ENCODE assay signal across 8 cellular contexts in the genomic region with DNA sequence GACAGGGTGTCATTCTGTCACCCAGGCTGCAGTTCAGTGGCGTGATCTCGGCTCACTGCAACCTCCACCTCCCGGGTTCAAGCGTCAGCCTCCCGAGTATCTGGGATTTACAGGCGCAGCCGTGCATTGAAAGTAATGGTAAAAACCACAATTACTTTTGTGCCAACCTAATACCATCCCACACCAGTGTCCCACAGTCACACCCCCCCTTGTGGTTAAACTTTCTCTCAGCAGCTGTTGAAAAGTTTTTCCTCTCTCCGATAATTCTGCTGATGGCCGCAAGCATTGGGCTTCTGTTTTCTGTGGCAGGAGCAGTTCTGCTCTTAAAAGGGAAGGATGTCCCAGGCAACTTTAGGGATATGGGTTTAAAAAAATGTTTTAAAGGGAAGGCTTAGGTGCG. TPM values are rescaled to one million over a fixed set of nuclear protein-coding genes. Genes with fewer than 3 reads are reported as not detected.
DNase-seq lines count a peak whose midpoint lies in the region; ATAC-seq, FAIRE-seq and TF ChIP-seq lines count a peak whose summit lies in the region.

No MANE protein-coding gene starts in this region.

- intact Hi-C loops in HepG2 (cut with micrococcal nuclease; ENCODE audit: unreplicated experiment) = loop anchor here (5.0 to 10.0 kb wide), 2 partner anchors 62 to 136 kb away; no protein-coding TSS in a partner anchor

- 64% methylated on average over 10 of the region's 10 CpGs for WGBS in HepG2 (ENCODE audit: low lambda C conversion rate)

- FAIRE-seq in HepG2 (lab: Jason Lieb, UNC) = peak; percentile 59
- FAIRE-seq in frontal cortex (lab: Jason Lieb, UNC) = no peak

- in situ Hi-C loops in astrocyte of the cerebellum (cut with HindIII; ENCODE audit: low sequenced_read_pairs) = no loop called here
- in situ Hi-C loops in HepG2 (cut with HindIII; ENCODE audit: extremely low pct_ligation_motif_present, low pct_unique_long_range_greater_than_20kb) = loop anchor here (25.0 kb wide), 1 partner anchor 359 kb away; no protein-coding TSS in a partner anchor

- H3K9me2 ChIP-seq in DOHH2 (replicated peaks; ENCODE audit: control insufficient read depth, low read length) = no peaks in the 10 kb centered on the region

- ATAC-seq in HepG2 (peak; percentile 28), GM18867 (IDR thresholded peaks at IDR 0.05; ENCODE audit: unreplicated experiment) (no peak)

- CTCF ChIA-PET in HepG2 (lab: Yijun Ruan, JAX; ENCODE audit: low intra/inter-chr PET ratio, low total read pairs) = interaction anchor here (0.9 to 1.5 kb wide), 3 partner anchors 135 to 198 kb away, joined by 3 to 8 read pairs (median 4); no protein-coding TSS in a partner anchor
- CTCF ChIA-PET in HEK293T (lab: Yijun Ruan, JAX) = interaction anchor here (0.8 to 1.2 kb wide), 3 partner anchors 147 to 197 kb away, joined by 3 to 9 read pairs (median 5); no protein-coding TSS in a partner anchor

- H3K4me3 ChIP-seq in DOHH2 (ENCODE audit: low read length) = no peak overlapping the region
- H3K4me3 ChIP-seq in astrocyte of the cerebellum (ENCODE audit: low read depth, low read length) = no peak overlapping the region
- no peak overlapping the region for H3K4me3 ChIP-seq in HepG2 (replicated peaks in 1 of 3; ENCODE audit: insufficient read depth in 1 of 3, low read depth in 2 of 3, low read length in 3 of 3)

- POLR2A ChIA-PET in HepG2 (lab: Yijun Ruan, JAX) (no interaction called here), HEK293T (lab: Yijun Ruan, JAX) (no interaction called here)

- TF ChIP-seq CTCF in DOHH2 (IDR thresholded peaks at IDR 0.05; ENCODE audit: low read depth, low read length, poor library complexity, severe bottlenecking) (peak; percentile 87), LNCAP (IDR thresholded peaks at IDR 0.05) (peak; percentile 36; the same call in 1 of the 2 replicates), astrocyte of the cerebellum (IDR thresholded peaks at IDR 0.05; ENCODE audit: low read depth, low read length, missing control alignments) (peak; percentile 64), HepG2 (CRISPR knock-in tag; IDR thresholded peaks at IDR 0.05) (peak; percentile 48; the same call in 1 of the 2 replicates)

- BruUV-seq in HepG2 (replicated peaks; lab: Mats Ljungman, UMichigan) = no TSS peak

- H3K79me2 ChIP-seq in DOHH2 (ENCODE audit: control insufficient read depth, low read length) = no peaks in the 10 kb centered on the region
- H3K79me2 ChIP-seq in HepG2 (ENCODE audit: insufficient read depth, low read length) = no peaks in the 10 kb centered on the region

- H3K4me1 ChIP-seq in DOHH2 (ENCODE audit: control insufficient read depth, low read length) (peaks cover 52% of the 10 kb centered on the region), HepG2 (ENCODE audit: insufficient read depth, low read length) (0 out of 2 replicates have a peak, but pooled peaks cover 5% of the 10 kb centered on the region)

- no peak overlapping the region for H2AFZ ChIP-seq in HepG2 (ENCODE audit: low read length)

- H4K20me1 ChIP-seq in DOHH2 (ENCODE audit: control insufficient read depth, insufficient read depth, low read depth, low read length) = no peaks in the 10 kb centered on the region
- H4K20me1 ChIP-seq in HepG2 (ENCODE audit: insufficient read depth, low read length) = no peaks in the 10 kb centered on the region

- no peak for TF ChIP-seq POLR2A in HepG2 (IDR thresholded peaks at IDR 0.05; ENCODE audit: insufficient read depth in 1 of 2, low read depth in 2 of 2, low read length in 2 of 2)

- DNase-seq in astrocyte of the cerebellum (ENCODE audit: low read depth) (peak; percentile 31), HepG2 (ENCODE audit: low spot score) (peak; percentile 32), frontal cortex (ENCODE audit: low spot score in 2 of 2) (no peak), NCI-H1417 (lab: John Stamatoyannopoulos, UW) (no peak), HEK293T (ENCODE audit: extremely low spot score) (no peak)

- no peak overlapping the region for H3K4me2 ChIP-seq in DOHH2 (ENCODE audit: low read length)
- H3K4me2 ChIP-seq in HepG2 (ENCODE audit: low read depth, low read length) = no peak overlapping the region

- no peak overlapping the region for H3K27ac ChIP-seq in DOHH2 (ENCODE audit: low read depth, low read length)
- no peak overlapping the region for H3K27ac ChIP-seq in HepG2 (ENCODE audit: extremely low read length, insufficient read depth, low read length)

- no peak overlapping the region for H3K9ac ChIP-seq in HepG2 (ENCODE audit: insufficient read depth, low read depth, low read length)

- H3K9me3 ChIP-seq in DOHH2 (ENCODE audit: control insufficient read depth, insufficient read depth, low read length) (no peaks in the 10 kb centered on the region), HepG2 (ENCODE audit: low read length) (no peaks in the 10 kb centered on the region)

- H3K36me3 ChIP-seq in DOHH2 (ENCODE audit: control insufficient read depth, low read length) = peaks cover 3% of the 10 kb centered on the region; the same call in 1 of the 2 replicates
- no peaks in the 10 kb centered on the region for H3K36me3 ChIP-seq in HepG2 (replicated peaks in 1 of 2; ENCODE audit: control insufficient read depth in 1 of 2, insufficient read depth in 2 of 2, low read length in 2 of 2)

- H3K27me3 ChIP-seq in DOHH2 (ENCODE audit: control insufficient read depth, low read length) (no peaks in the 10 kb centered on the region), HepG2 (ENCODE audit: control insufficient read depth in 1 of 2, insufficient read depth in 2 of 2, low read length in 2 of 2) (no peaks in the 10 kb centered on the region)

- 0 out of 2 replicates have a peak, but pooled peaks have one; percentile 24 for TF ChIP-seq RAD21 in HepG2 (CRISPR knock-in tag; IDR thresholded peaks at IDR 0.05)

- no peak for TF ChIP-seq EP300 in HepG2 (IDR thresholded peaks at IDR 0.05; ENCODE audit: low read depth in 2 of 2, low read length in 2 of 2)
- no peak for TF ChIP-seq EP300 in HepG2 (CRISPR knock-in tag; IDR thresholded peaks at IDR 0.05; ENCODE audit: borderline replicate concordance)

- peaks cover 43% of the 10 kb centered on the region for H3F3A ChIP-seq in DOHH2 (ENCODE audit: control insufficient read depth, insufficient read depth)

RNA-seq across cellular contexts. Expression of gene LAT2, which starts 6.6 kb away (rescaled TPM):
- total RNA-seq in HepG2 (2016; rRNA removed; fragmentation: Illumina TruSeq; extraction: Trizol) = 0.83 and 1.00 TPM in 2 replicates
- total RNA-seq in HepG2 (2016; cell fraction: cytosol; rRNA removed; fragmentation: Illumina TruSeq; extraction: Trizol; ENCODE audit: low read depth) = 0.18 and 0.20 TPM in 2 replicates
- 0.93 and 0.97 TPM in 2 replicates for total RNA-seq in HepG2 (2016; cell fraction: insoluble cytoplasmic fraction; rRNA removed; fragmentation: Illumina TruSeq; extraction: Trizol)
- total RNA-seq in HepG2 (2016; cell fraction: membrane; rRNA removed; fragmentation: Illumina TruSeq; extraction: Trizol) = 0.31 and 0.43 TPM in 2 replicates
- total RNA-seq in HepG2 (2016; cell fraction: nucleus; rRNA removed; fragmentation: Illumina TruSeq; extraction: Trizol) = 0.44 and 0.78 TPM in 2 replicates
- polyA plus RNA-seq in HepG2 (2011; rRNA removed) = 0.75 and 0.95 TPM in 2 replicates
- 0.67 and 0.77 TPM in 2 replicates for polyA plus RNA-seq in HepG2 (2011; cell fraction: cytosol; rRNA removed)
- 0.90 and 1.1 TPM in 2 replicates for polyA plus RNA-seq in HepG2 (2011; cell fraction: nucleus; rRNA removed)
- 0.32 and 0.43 TPM in 2 replicates for polyA plus RNA-seq in HepG2 (2012)
- polyA plus RNA-seq in HepG2 (2016; cell fraction: cytosol; fragmentation: Illumina TruSeq; extraction: Trizol; ENCODE audit: low read depth) = 0.17 and 0.32 TPM in 2 replicates
- 0.59 and 1.4 TPM in 2 replicates for polyA plus RNA-seq in HepG2 (2016; cell fraction: insoluble cytoplasmic fraction; fragmentation: Illumina TruSeq; extraction: Trizol; ENCODE audit: low read depth)
- 0.66 and 0.90 TPM in 2 replicates for polyA plus RNA-seq in HepG2 (2016; cell fraction: membrane; fragmentation: Illumina TruSeq; extraction: Trizol; ENCODE audit: low read depth)
- polyA plus RNA-seq in HepG2 (2016; cell fraction: nucleus; fragmentation: Illumina TruSeq; extraction: Trizol; ENCODE audit: insufficient read depth, low read depth) = 0.67 and 2.3 TPM in 2 replicates
- polyA minus RNA-seq in HepG2 (2011; rRNA and poly(A)+ RNA removed; ENCODE audit: low replicate concordance) = 0.62 and 1.2 TPM in 2 replicates
- polyA minus RNA-seq in HepG2 (2011; cell fraction: cytosol; rRNA and poly(A)+ RNA removed) = not detected in 2 replicates
- polyA minus RNA-seq in HepG2 (2011; cell fraction: nucleus; rRNA and poly(A)+ RNA removed) = 0.25 TPM in 1 of 2 replicates, not detected in the other
- total RNA-seq in frontal cortex = 3.3 TPM

RNA-seq across cellular contexts. Expression of gene EIF4H, which starts 29.0 kb away (rescaled TPM):
- total RNA-seq in HepG2 (2016; rRNA removed; fragmentation: Illumina TruSeq; extraction: Trizol) = 321 and 356 TPM in 2 replicates
- total RNA-seq in HepG2 (2016; cell fraction: cytosol; rRNA removed; fragmentation: Illumina TruSeq; extraction: Trizol; ENCODE audit: low read depth) = 23.2 and 29.3 TPM in 2 replicates
- 329 and 330 TPM in 2 replicates for total RNA-seq in HepG2 (2016; cell fraction: insoluble cytoplasmic fraction; rRNA removed; fragmentation: Illumina TruSeq; extraction: Trizol)
- 89.4 and 96.4 TPM in 2 replicates for total RNA-seq in HepG2 (2016; cell fraction: membrane; rRNA removed; fragmentation: Illumina TruSeq; extraction: Trizol)
- total RNA-seq in HepG2 (2016; cell fraction: nucleus; rRNA removed; fragmentation: Illumina TruSeq; extraction: Trizol) = 126 and 145 TPM in 2 replicates
- 200 and 232 TPM in 2 replicates for polyA plus RNA-seq in HepG2 (2011; rRNA removed)
- polyA plus RNA-seq in HepG2 (2011; cell fraction: cytosol; rRNA removed) = 246 and 252 TPM in 2 replicates
- polyA plus RNA-seq in HepG2 (2011; cell fraction: nucleus; rRNA removed) = 96.2 and 102 TPM in 2 replicates
- polyA plus RNA-seq in HepG2 (2012) = 170 and 183 TPM in 2 replicates
- polyA plus RNA-seq in HepG2 (2016; cell fraction: cytosol; fragmentation: Illumina TruSeq; extraction: Trizol; ENCODE audit: low read depth) = 19.6 and 20.9 TPM in 2 replicates
- polyA plus RNA-seq in HepG2 (2016; cell fraction: insoluble cytoplasmic fraction; fragmentation: Illumina TruSeq; extraction: Trizol; ENCODE audit: low read depth) = 319 and 333 TPM in 2 replicates
- polyA plus RNA-seq in HepG2 (2016; cell fraction: membrane; fragmentation: Illumina TruSeq; extraction: Trizol; ENCODE audit: low read depth) = 53.6 and 62.6 TPM in 2 replicates
- polyA plus RNA-seq in HepG2 (2016; cell fraction: nucleus; fragmentation: Illumina TruSeq; extraction: Trizol; ENCODE audit: insufficient read depth, low read depth) = 181 and 191 TPM in 2 replicates
- polyA minus RNA-seq in HepG2 (2011; rRNA and poly(A)+ RNA removed; ENCODE audit: low replicate concordance) = 265 and 269 TPM in 2 replicates
- 130 and 142 TPM in 2 replicates for polyA minus RNA-seq in HepG2 (2011; cell fraction: cytosol; rRNA and poly(A)+ RNA removed)
- polyA minus RNA-seq in HepG2 (2011; cell fraction: nucleus; rRNA and poly(A)+ RNA removed) = 82.8 and 86.5 TPM in 2 replicates
- total RNA-seq in frontal cortex = 132 TPM

RNA-seq across cellular contexts. Expression of gene RFC2, which starts 51.0 kb away (rescaled TPM):
- total RNA-seq in HepG2 (2016; rRNA removed; fragmentation: Illumina TruSeq; extraction: Trizol) = 43.5 and 51.2 TPM in 2 replicates
- 22.7 TPM in 2 replicates for total RNA-seq in HepG2 (2016; cell fraction: cytosol; rRNA removed; fragmentation: Illumina TruSeq; extraction: Trizol; ENCODE audit: low read depth)
- total RNA-seq in HepG2 (2016; cell fraction: insoluble cytoplasmic fraction; rRNA removed; fragmentation: Illumina TruSeq; extraction: Trizol) = 44.7 and 55.0 TPM in 2 replicates
- 29.4 and 29.5 TPM in 2 replicates for total RNA-seq in HepG2 (2016; cell fraction: membrane; rRNA removed; fragmentation: Illumina TruSeq; extraction: Trizol)
- total RNA-seq in HepG2 (2016; cell fraction: nucleus; rRNA removed; fragmentation: Illumina TruSeq; extraction: Trizol) = 16.1 and 16.4 TPM in 2 replicates
- 14.2 and 14.6 TPM in 2 replicates for polyA plus RNA-seq in HepG2 (2011; rRNA removed)
- polyA plus RNA-seq in HepG2 (2011; cell fraction: cytosol; rRNA removed) = 12.7 and 17.2 TPM in 2 replicates
- 4.5 TPM in 2 replicates for polyA plus RNA-seq in HepG2 (2011; cell fraction: nucleus; rRNA removed)
- 8.2 and 15.6 TPM in 2 replicates for polyA plus RNA-seq in HepG2 (2012)
- polyA plus RNA-seq in HepG2 (2016; cell fraction: cytosol; fragmentation: Illumina TruSeq; extraction: Trizol; ENCODE audit: low read depth) = 20.5 and 22.0 TPM in 2 replicates
- 64.2 and 73.3 TPM in 2 replicates for polyA plus RNA-seq in HepG2 (2016; cell fraction: insoluble cytoplasmic fraction; fragmentation: Illumina TruSeq; extraction: Trizol; ENCODE audit: low read depth)
- 28.2 TPM in 2 replicates for polyA plus RNA-seq in HepG2 (2016; cell fraction: membrane; fragmentation: Illumina TruSeq; extraction: Trizol; ENCODE audit: low read depth)
- polyA plus RNA-seq in HepG2 (2016; cell fraction: nucleus; fragmentation: Illumina TruSeq; extraction: Trizol; ENCODE audit: insufficient read depth, low read depth) = 27.9 and 32.8 TPM in 2 replicates
- 19.7 and 106 TPM in 2 replicates for polyA minus RNA-seq in HepG2 (2011; rRNA and poly(A)+ RNA removed; ENCODE audit: low replicate concordance)
- 11.3 and 12.6 TPM in 2 replicates for polyA minus RNA-seq in HepG2 (2011; cell fraction: cytosol; rRNA and poly(A)+ RNA removed)
- 9.6 and 11.5 TPM in 2 replicates for polyA minus RNA-seq in HepG2 (2011; cell fraction: nucleus; rRNA and poly(A)+ RNA removed)
- total RNA-seq in frontal cortex = 22.4 TPM

Comparison
In these comparisons a context has a peak if more than half of its experiments do, and no peak if none do; other contexts are left out.
1. CTCF ChIP-seq: peak in every context shown above with its lines; median percentile 87 in DOHH2; 64 in astrocyte of the cerebellum; 48 in HepG2; 36 in LNCAP.
2. DNase-seq: peak in astrocyte of the cerebellum (single experiment) and HepG2 (single experiment); none in frontal cortex (0 of 2), NCI-H1417 (0 of 3) and HEK293T (single experiment).